Comparison of ENCODE assay signal across 8 cellular contexts in genomic region chr10:102450374-102451104, GRCh38. TPM values are rescaled to one million over a fixed set of nuclear protein-coding genes. Genes with fewer than 3 reads are reported as not detected.
DNase-seq lines count a peak whose midpoint lies in the region; ATAC-seq and TF ChIP-seq lines count a peak whose summit lies in the region.

No MANE protein-coding gene starts in this region.

- no peaks in the 10 kb centered on the region for H3K27me3 Mint-ChIP-seq in Calu3 (ENCODE audit: unreplicated experiment)

- H3K9ac ChIP-seq in OCI-LY3 (ENCODE audit: low read length) (peak overlapping the region; percentile 90), mucosa of stomach (ENCODE audit: low read length) (peak overlapping the region; percentile 82)

- H4K20me1 ChIP-seq in OCI-LY3 (ENCODE audit: insufficient read depth, low read length) = 0 out of 2 replicates have a peak, but pooled peaks cover 3% of the 10 kb centered on the region

- peak overlapping the region; percentile 78 for H3K4me3 Mint-ChIP-seq in Calu3 (ENCODE audit: low read depth, unreplicated experiment)

- intact Hi-C loops in Calu3 (cut with micrococcal nuclease; ENCODE audit: unreplicated experiment) = no loop called here

- H2AFZ ChIP-seq in OCI-LY3 (ENCODE audit: low read depth, low read length) = no peak overlapping the region

- no peaks in the 10 kb centered on the region for H3K9me3 ChIP-seq in OCI-LY3 (ENCODE audit: insufficient read depth, low read length)
- H3K9me3 ChIP-seq in mucosa of stomach (ENCODE audit: control insufficient read depth, low read length) = no peaks in the 10 kb centered on the region

- ATAC-seq in GM21381 (IDR thresholded peaks at IDR 0.05; ENCODE audit: unreplicated experiment) = peak; percentile 71

- no TSS peak for BruUV-seq in Calu3 (replicated peaks; lab: Mats Ljungman, UMichigan)

- H3K36me3 ChIP-seq in OCI-LY3 (replicated peaks; ENCODE audit: low read depth, low read length) (peaks cover 10% of the 10 kb centered on the region), mucosa of stomach (ENCODE audit: control insufficient read depth, insufficient read depth, low read length) (peaks cover 5% of the 10 kb centered on the region)

- H3K27me3 ChIP-seq in OCI-LY3 (ENCODE audit: low read depth, low read length) (no peaks in the 10 kb centered on the region), mucosa of stomach (ENCODE audit: control insufficient read depth, insufficient read depth, low read length) (no peaks in the 10 kb centered on the region)

- H3K27ac ChIP-seq in OCI-LY3 (ENCODE audit: low read length) = peak overlapping the region; percentile 77

- H3K9me3 Mint-ChIP-seq in Calu3 (ENCODE audit: low read depth, unreplicated experiment) = no peaks in the 10 kb centered on the region

- H3K27ac Mint-ChIP-seq in Calu3 (ENCODE audit: unreplicated experiment) = peak overlapping the region; percentile 60

- H3K4me1 Mint-ChIP-seq in Calu3 (ENCODE audit: low read depth, unreplicated experiment) = no peaks in the 10 kb centered on the region

- peaks cover 31% of the 10 kb centered on the region for H3K36me3 Mint-ChIP-seq in Calu3 (ENCODE audit: insufficient read depth, unreplicated experiment)

- peaks cover 17% of the 10 kb centered on the region for H3K79me2 ChIP-seq in OCI-LY3 (ENCODE audit: low read length)

- peak; percentile 86 for TF ChIP-seq POLR2A in erythroblast (IDR thresholded peaks at IDR 0.05; ENCODE audit: low read length)

- CTCF ChIA-PET in Calu3 (lab: Charles Lee) = interaction anchor here (0.7 to 1.6 kb wide), 4 partner anchors 12 to 103 kb away, joined by 3 to 5 read pairs (median 3); partner anchors contain the start of genes CUEDC2 and FBXL15

- peak overlapping the region; percentile 93 for H3K4me2 ChIP-seq in OCI-LY3 (ENCODE audit: low read length)

- TF ChIP-seq CTCF in Calu3 (IDR thresholded peaks at IDR 0.05; ENCODE audit: unreplicated experiment) (no peak), OCI-LY3 (IDR thresholded peaks at IDR 0.05; ENCODE audit: low read depth, low read length) (no peak)

- H3K4me1 ChIP-seq in OCI-LY3 (ENCODE audit: low read length) (peaks cover 19% of the 10 kb centered on the region), mucosa of stomach (ENCODE audit: control insufficient read depth, insufficient read depth, low read length) (peaks cover 14% of the 10 kb centered on the region)

- DNase-seq in Calu3 = peak; percentile 84
- DNase-seq in HUDEP-2 (lab: John Stamatoyannopoulos, UW; ENCODE audit: unreplicated experiment in 76 of 76) = peak in 65 of 76 experiments; percentile 13 to 77 (median 60)
- peak; percentile 65 for DNase-seq in activated T-cell treated with anti-CD3 and anti-CD28 coated beads for 4 hours
- DNase-seq in erythroblast (lab: John Stamatoyannopoulos, UW) = peak; percentile 91 to 92
- DNase-seq in stimulated activated CD8-positive, alpha-beta memory T cell treated with anti-CD3 and anti-CD28 coated beads, Interleukin-4, amount 100 ng/mL, for 48 hours = peak; percentile 85

- H3K4me3 ChIP-seq in OCI-LY3 (ENCODE audit: low read length) (peak overlapping the region; percentile 94), mucosa of stomach (ENCODE audit: low read length) (peak overlapping the region; percentile 82)

RNA-seq across cellular contexts. Expression of gene C10orf95, which starts 0.8 kb away (rescaled TPM):
- 0.57 and 0.59 TPM in 2 replicates for total RNA-seq in Calu3 (2022)

RNA-seq across cellular contexts. Expression of gene CUEDC2, which starts 18.2 kb away (rescaled TPM):
- 38.1 and 43.8 TPM in 2 replicates for total RNA-seq in Calu3 (2022)

RNA-seq across cellular contexts. Expression of gene FBXL15, which starts 29.9 kb away (rescaled TPM):
- total RNA-seq in Calu3 (2022) = 5.5 and 6.4 TPM in 2 replicates

RNA-seq across cellular contexts. Expression of gene PSD, which starts 32.0 kb away (rescaled TPM):
- total RNA-seq in Calu3 (2022) = 0.34 and 0.35 TPM in 2 replicates

RNA-seq across cellular contexts. Expression of gene ACTR1A, which starts 52.0 kb away (rescaled TPM):
- total RNA-seq in Calu3 (2022) = 43.7 and 48.2 TPM in 2 replicates

Comparison
In these comparisons a context has a peak if more than half of its experiments do, and no peak if none do; other contexts are left out.
1. Peak in every context shown above with its lines: DNase-seq, ATAC-seq, H3K4me3 ChIP-seq and H3K27ac ChIP-seq.